ENCODE assay signal across 1 cellular context in genomic region chr17:76000016-76000754, GRCh38.
TF ChIP-seq lines count a peak whose summit lies in the region.

No MANE protein-coding gene starts in this region.

TF ChIP-seq in endothelial cell of umbilical vein, 7 proteins besides CTCF, POLR2A, EP300 and RAD21:
- no peak for TF ChIP-seq JUN (IDR thresholded peaks at IDR 0.05; ENCODE audit: borderline replicate concordance, insufficient read depth, insufficient read length, low read depth)
- no peak for TF ChIP-seq EZH2 (IDR thresholded peaks at IDR 0.05; ENCODE audit: borderline replicate concordance, low read depth, low read length, severe bottlenecking)
- no peak for TF ChIP-seq MYC (IDR thresholded peaks at IDR 0.05; ENCODE audit: low read depth, low read length)
- TF ChIP-seq, protein P1, sequence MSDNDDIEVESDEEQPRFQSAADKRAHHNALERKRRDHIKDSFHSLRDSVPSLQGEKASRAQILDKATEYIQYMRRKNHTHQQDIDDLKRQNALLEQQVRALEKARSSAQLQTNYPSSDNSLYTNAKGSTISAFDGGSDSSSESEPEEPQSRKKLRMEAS (IDR thresholded peaks at IDR 0.05; ENCODE audit: insufficient read depth, insufficient read length), result no peak
- no peak for TF ChIP-seq GATA2 (IDR thresholded peaks at IDR 0.05; ENCODE audit: insufficient read depth, insufficient read length, low read depth, low read length)
- no peak for TF ChIP-seq FOS (IDR thresholded peaks at IDR 0.05; ENCODE audit: borderline replicate concordance, insufficient read depth, low read length)
- TF ChIP-seq POLR2AphosphoS5 (IDR thresholded peaks at IDR 0.05; ENCODE audit: insufficient read depth, low read depth, low read length), result no peak
